Comparison of ENCODE assay signal across 16 cellular contexts in the genomic region with DNA sequence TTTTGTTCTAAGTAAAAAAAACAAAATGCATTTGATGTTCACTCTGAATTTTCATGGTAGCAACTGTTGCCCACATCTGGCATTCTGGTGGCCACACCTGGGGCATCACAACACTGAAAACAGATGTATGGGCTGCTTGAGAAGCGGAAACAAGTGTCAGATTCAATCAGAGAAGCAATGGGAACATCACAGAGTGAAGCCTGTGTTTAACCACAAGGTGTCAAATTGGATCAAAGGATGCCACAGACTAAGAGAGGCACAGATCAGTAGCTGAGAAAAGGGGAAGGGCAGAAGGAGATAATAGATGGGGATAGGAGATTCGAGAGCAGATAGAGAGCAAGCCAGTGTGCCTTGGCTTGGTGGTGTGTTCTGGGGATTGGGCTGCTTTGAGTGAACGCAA. TPM values are rescaled to one million over a fixed set of nuclear protein-coding genes. Genes with fewer than 3 reads are reported as not detected.
A peak's percentile ranks its signal among the peaks of the same experiment; 100 is the strongest.
DNase-seq lines count a peak whose midpoint lies in the region; ATAC-seq and TF ChIP-seq lines count a peak whose summit lies in the region.
"Had no signal": no experiment of that assay in that cellular context is flagged by ENCODE, and none has a peak within 500 bp of the region (broad histone marks: within the 10 kb centered on the region; RNA-seq: fewer than 3 reads in every experiment).

No MANE protein-coding gene starts in this region.

- no peak for TF ChIP-seq CTCF in GM06990 (IDR thresholded peaks at IDR 0.05; ENCODE audit: insufficient read depth, low read length, poor library complexity, severe bottlenecking)
- TF ChIP-seq CTCF in OCI-LY7 (conservative IDR thresholded peaks at IDR 0.05; ENCODE audit: low read length), result no peak
- no peak for TF ChIP-seq CTCF in vagina (IDR thresholded peaks at IDR 0.05)

- no peak overlapping the region for H3K4me3 ChIP-seq in BLaER1 treated with 17β-estradiol and CSF1 and Interleukin-3, amounts not matched to agents 10 nM and 100 nM
- no peak overlapping the region for H3K4me3 ChIP-seq in GM06990 (replicated peaks; ENCODE audit: low read depth, low read length)
- peak overlapping the region; percentile 18 for H3K4me3 ChIP-seq in OCI-LY7 (ENCODE audit: low read depth, low read length, poor library complexity, severe bottlenecking)
- no peak overlapping the region for H3K4me3 ChIP-seq in vagina
- H3K4me3 ChIP-seq: uterus had no signal

- H2AFZ ChIP-seq in OCI-LY7 (ENCODE audit: low read length), result peak overlapping the region; percentile 3; the same call in 1 of the 2 replicates

- no peaks in the 10 kb centered on the region for H3K9me2 ChIP-seq in OCI-LY7 (ENCODE audit: insufficient read depth, low read length)

- no peaks in the 10 kb centered on the region for H3K36me3 ChIP-seq in BLaER1 treated with 17β-estradiol and CSF1 and Interleukin-3, amounts not matched to agents 10 nM and 100 nM
- H3K36me3 ChIP-seq in GM06990 (ENCODE audit: control insufficient read depth, insufficient read depth, low read length) (no peaks in the 10 kb centered on the region), OCI-LY7 (ENCODE audit: insufficient read depth, low read length) (no peaks in the 10 kb centered on the region), vagina (no peaks in the 10 kb centered on the region)
- H3K36me3 ChIP-seq: uterus had no signal

- H3K27ac Mint-ChIP-seq in activated naive CD8-positive, alpha-beta T cell, result peak overlapping the region; percentile 69
- H3K27ac Mint-ChIP-seq in natural killer cell treated with Interleukin-12 subunit alpha and Interleukin-12 subunit beta and Interleukin-15 and Interleukin-18, amount 100 ng/mL, for 72 hours, result peak overlapping the region in 1 of 2 donors; percentile 5
- H3K27ac Mint-ChIP-seq: stimulated activated naive CD8-positive, alpha-beta T cell treated with anti-CD3 and anti-CD28 coated beads, Interleukin-15, Interleukin-2, amounts not matched to agents 100 ng/mL and 50 ng/mL, for 24 hours had no signal

- H3K9me3 Mint-ChIP-seq in activated naive CD8-positive, alpha-beta T cell (ENCODE audit: low read depth), result no peaks in the 10 kb centered on the region
- no peaks in the 10 kb centered on the region for H3K9me3 Mint-ChIP-seq in natural killer cell treated with Interleukin-12 subunit alpha and Interleukin-12 subunit beta and Interleukin-15 and Interleukin-18, amount 100 ng/mL, for 72 hours
- H3K9me3 Mint-ChIP-seq: stimulated activated naive CD8-positive, alpha-beta T cell treated with anti-CD3 and anti-CD28 coated beads, Interleukin-15, Interleukin-2, amounts not matched to agents 100 ng/mL and 50 ng/mL, for 24 hours had no signal

- no peaks in the 10 kb centered on the region for H3K27me3 Mint-ChIP-seq in activated naive CD8-positive, alpha-beta T cell
- H3K27me3 Mint-ChIP-seq in natural killer cell treated with Interleukin-12 subunit alpha and Interleukin-12 subunit beta and Interleukin-15 and Interleukin-18, amount 100 ng/mL, for 72 hours, result peaks cover 7 to 19% of the 10 kb centered on the region in 2 donors
- H3K27me3 Mint-ChIP-seq: stimulated activated naive CD8-positive, alpha-beta T cell treated with anti-CD3 and anti-CD28 coated beads, Interleukin-15, Interleukin-2, amounts not matched to agents 100 ng/mL and 50 ng/mL, for 24 hours had no signal

- no peaks in the 10 kb centered on the region for H3K36me3 Mint-ChIP-seq in activated naive CD8-positive, alpha-beta T cell
- no peaks in the 10 kb centered on the region for H3K36me3 Mint-ChIP-seq in natural killer cell treated with Interleukin-12 subunit alpha and Interleukin-12 subunit beta and Interleukin-15 and Interleukin-18, amount 100 ng/mL, for 72 hours

- peak overlapping the region; percentile 0 to 83 (median 60); a peak in 17 of 22 replicates for H3K4me2 ChIP-seq in BLaER1 treated with 17β-estradiol and CSF1 and Interleukin-3, amounts not matched to agents 10 nM and 100 nM
- H3K4me2 ChIP-seq in OCI-LY7 (ENCODE audit: low read length), result peak overlapping the region; percentile 71

- ATAC-seq in natural killer cell treated with Interleukin-12 subunit alpha and Interleukin-12 subunit beta and Interleukin-15 and Interleukin-18, amount 100 ng/mL, for 72 hours, result no peak
- ATAC-seq in HG03342 (IDR thresholded peaks at IDR 0.05; ENCODE audit: unreplicated experiment) (no peak), GM18505 (IDR thresholded peaks at IDR 0.05; ENCODE audit: unreplicated experiment) (no peak)

- H3K4me1 Mint-ChIP-seq in activated naive CD8-positive, alpha-beta T cell (ENCODE audit: low read depth), result peaks cover 25% of the 10 kb centered on the region
- H3K4me1 Mint-ChIP-seq in natural killer cell treated with Interleukin-12 subunit alpha and Interleukin-12 subunit beta and Interleukin-15 and Interleukin-18, amount 100 ng/mL, for 72 hours (ENCODE audit: low read depth in 2 of 2), result peaks cover 6 to 13% of the 10 kb centered on the region in 2 donors

- POLR2A ChIA-PET in OCI-LY7 (lab: Charles Lee), result interaction anchor here (0.7 to 5.3 kb wide), 10 partner anchors 10 to 93 kb away, joined by 3 to 34 read pairs (median 6); partner anchors contain the start of gene MTF2

- peak overlapping the region; percentile 41 for H3K4me3 Mint-ChIP-seq in activated naive CD8-positive, alpha-beta T cell
- no peak overlapping the region for H3K4me3 Mint-ChIP-seq in natural killer cell treated with Interleukin-12 subunit alpha and Interleukin-12 subunit beta and Interleukin-15 and Interleukin-18, amount 100 ng/mL, for 72 hours
- H3K4me3 Mint-ChIP-seq: stimulated activated naive CD8-positive, alpha-beta T cell treated with anti-CD3 and anti-CD28 coated beads, Interleukin-15, Interleukin-2, amounts not matched to agents 100 ng/mL and 50 ng/mL, for 24 hours had no signal

- CTCF ChIA-PET in OCI-LY7 (lab: Charles Lee; ENCODE audit: unreplicated experiment), result interaction anchor here (0.8 kb wide), 1 partner anchor 33 kb away, joined by 4 read pairs; no protein-coding TSS in a partner anchor

- intact Hi-C loops in OCI-LY7 (cut with micrococcal nuclease; ENCODE audit: unreplicated experiment) (loop anchor here (1.0 to 2.0 kb wide), 2 partner anchors 49 to 56 kb away; partner anchors contain the start of gene MTF2), vagina (cut with DNase I) (no loop called here)

- H3K79me2 ChIP-seq in OCI-LY7 (ENCODE audit: insufficient read depth, low read depth, low read length), result no peaks in the 10 kb centered on the region

- no peaks in the 10 kb centered on the region for H4K20me1 ChIP-seq in BLaER1 treated with 17β-estradiol and CSF1 and Interleukin-3, amounts not matched to agents 10 nM and 100 nM
- no peaks in the 10 kb centered on the region for H4K20me1 ChIP-seq in OCI-LY7 (ENCODE audit: insufficient read depth, low read length)

- TF ChIP-seq POLR2A in vagina (IDR thresholded peaks at IDR 0.05), result no peak
- TF ChIP-seq POLR2A in GM18505 (IDR thresholded peaks at IDR 0.05; ENCODE audit: borderline replicate concordance, extremely low read depth, insufficient read depth, insufficient read length), result no peak

- peak overlapping the region in 5 of 11 experiments; percentile 17 to 52 (median 47); a peak in 6 of 22 replicates for H3K27ac ChIP-seq in BLaER1 treated with 17β-estradiol and CSF1 and Interleukin-3, amounts not matched to agents 10 nM and 100 nM
- peak overlapping the region; percentile 94 for H3K27ac ChIP-seq in OCI-LY7 (ENCODE audit: low read depth, low read length, poor library complexity, severe bottlenecking)
- H3K27ac ChIP-seq in vagina, result no peak overlapping the region
- H3K27ac ChIP-seq: uterus had no signal

- H3K9ac ChIP-seq in BLaER1 treated with 17β-estradiol and CSF1 and Interleukin-3, amounts not matched to agents 10 nM and 100 nM, result 0 out of 22 replicates have a peak overlapping the region, but pooled peaks of 2 of the 11 experiments have one; percentile 7 to 24

- BruUV-seq in OCI-LY7 (replicated peaks; lab: Mats Ljungman, UMichigan), result no TSS peak

- H3K4me1 ChIP-seq in BLaER1 treated with 17β-estradiol and CSF1 and Interleukin-3, amounts not matched to agents 10 nM and 100 nM, result peaks cover 25 to 57% (median 38%) of the 10 kb centered on the region in 10 experiments
- H3K4me1 ChIP-seq in OCI-LY7 (ENCODE audit: insufficient read depth, low read length, poor library complexity, severe bottlenecking) (peaks cover 98% of the 10 kb centered on the region), vagina (no peaks in the 10 kb centered on the region)
- H3K4me1 ChIP-seq: uterus had no signal

- peaks cover 0 to 9% (median 0%) of the 10 kb centered on the region in 11 experiments; a peak in 3 of 22 replicates for H3K9me3 ChIP-seq in BLaER1 treated with 17β-estradiol and CSF1 and Interleukin-3, amounts not matched to agents 10 nM and 100 nM (replicated peaks in 1 of 11)
- no peaks in the 10 kb centered on the region for H3K9me3 ChIP-seq in OCI-LY7 (ENCODE audit: low read length)
- H3K9me3 ChIP-seq in vagina, result no peaks in the 10 kb centered on the region
- H3K9me3 ChIP-seq: uterus had no signal

- H3K27me3 ChIP-seq in BLaER1 treated with 17β-estradiol and CSF1 and Interleukin-3, amounts not matched to agents 10 nM and 100 nM, result no peaks in the 10 kb centered on the region
- H3K27me3 ChIP-seq in GM06990 (replicated peaks; ENCODE audit: control insufficient read depth, insufficient read depth, low read length) (no peaks in the 10 kb centered on the region), vagina (no peaks in the 10 kb centered on the region)
- H3K27me3 ChIP-seq: uterus had no signal

- DNase-seq in GM06990 (ENCODE audit: extremely low read depth, insufficient read length) (peak; percentile 22), OCI-LY7 (ENCODE audit: low spot score) (peak; percentile 98), vagina (ENCODE audit: extremely low spot score in 2 of 2) (no peak)
- DNase-seq in natural killer cell treated with Interleukin-12 subunit alpha and Interleukin-12 subunit beta and Interleukin-15 and Interleukin-18, amount 100 ng/mL, for 72 hours (ENCODE audit: low spot score), result no peak
- DNase-seq: AML-193, H7, NCI-H1694, NCI-H774, occipital lobe, SHP77 treated with DMSO at 0.1 percent for 48 hours, uterus had no signal

RNA-seq across cellular contexts. Expression of gene MTF2, which starts 49.8 kb away (rescaled TPM):
- total RNA-seq in OCI-LY7 (2014; rRNA removed; shearing (Covaris generic)), result 48.1 and 51.7 TPM in 2 replicates
- 112 and 120 TPM in 2 replicates for total RNA-seq in OCI-LY7 (2022)
- 10 to 100 TPM; 45.1 to 63.6 TPM for total RNA-seq in natural killer cell treated with Interleukin-12 subunit alpha and Interleukin-12 subunit beta and Interleukin-15 and Interleukin-18, amount 100 ng/mL, for 72 hours
- total RNA-seq in vagina, result 16.7 TPM

Comparison
In these comparisons a context has a peak if more than half of its experiments do, and no peak if none do; other contexts are left out.
1. DNase-seq: peak in GM06990 (single experiment) and OCI-LY7 (single experiment); none in natural killer cell treated with Interleukin-12 subunit alpha and Interleukin-12 subunit beta and Interleukin-15 and Interleukin-18, amount 100 ng/mL, for 72 hours (single experiment) and vagina (0 of 2).